In genomic region chr15:33068531-33068990, GRCh38 we compare ENCODE assay signal across 8 cellular contexts.
A peak's percentile ranks its signal among the peaks of the same experiment; 100 is the strongest.
DNase-seq lines count a peak whose midpoint lies in the region; ATAC-seq, FAIRE-seq and TF ChIP-seq lines count a peak whose summit lies in the region.

No MANE protein-coding gene starts in this region.

- H4K91ac ChIP-seq in IMR-90 (ENCODE audit: insufficient read depth, low read depth, low read length) = peak overlapping the region; percentile 45

- peak overlapping the region; percentile 75 for H2BK5ac ChIP-seq in IMR-90 (ENCODE audit: low read depth, low read length, poor library complexity, severe bottlenecking)

- no peak for TF ChIP-seq RAD21 in IMR-90 (IDR thresholded peaks at IDR 0.05; ENCODE audit: low read length)
- no peak for TF ChIP-seq RAD21 in HepG2 (CRISPR knock-in tag; IDR thresholded peaks at IDR 0.05)

- H3K27ac ChIP-seq in A673 (ENCODE audit: low read depth, low read length, poor library complexity, severe bottlenecking) (no peak overlapping the region), IMR-90 (ENCODE audit: insufficient read depth, low read length) (peak overlapping the region; percentile 58; the same call in 1 of the 2 replicates), HepG2 (ENCODE audit: extremely low read length, insufficient read depth, low read length) (no peak overlapping the region)

- POLR2A ChIA-PET in A673 (lab: Charles Lee; ENCODE audit: low non-redundant PET) = no interaction called here
- POLR2A ChIA-PET in IMR-90 (lab: Charles Lee; ENCODE audit: unreplicated experiment) = no interaction called here
- POLR2A ChIA-PET in WTC11 (lab: Charles Lee) = no interaction called here
- POLR2A ChIA-PET in HepG2 (lab: Yijun Ruan, JAX) = interaction anchor here (0.6 to 0.9 kb wide), 2 partner anchors 133 to 1758 kb away, joined by 3 read pairs; no protein-coding TSS in a partner anchor

- peaks cover 70% of the 10 kb centered on the region for H3K27me3 ChIP-seq in A673 (replicated peaks; ENCODE audit: insufficient read depth, low read depth, low read length, poor library complexity)
- no peaks in the 10 kb centered on the region for H3K27me3 ChIP-seq in IMR-90 (ENCODE audit: control insufficient read depth, insufficient read depth, low read length)
- H3K27me3 ChIP-seq in HepG2 (ENCODE audit: control insufficient read depth in 1 of 2, insufficient read depth in 2 of 2, low read length in 2 of 2) = no peaks in the 10 kb centered on the region; a peak in 1 of 5 replicates

- peak overlapping the region; percentile 69 for H3K23ac ChIP-seq in IMR-90 (ENCODE audit: low read depth, low read length)

- BruUV-seq in A673 (replicated peaks; lab: Mats Ljungman, UMichigan) (no TSS peak), IMR-90 (replicated peaks; lab: Mats Ljungman, UMichigan) (no TSS peak), HepG2 (replicated peaks; lab: Mats Ljungman, UMichigan) (no TSS peak)

- TF ChIP-seq CTCF in A673 (conservative IDR thresholded peaks at IDR 0.05; ENCODE audit: low read depth, low read length) = no peak
- TF ChIP-seq CTCF in IMR-90 (conservative IDR thresholded peaks at IDR 0.05; ENCODE audit: low read depth, low read length) = no peak
- TF ChIP-seq CTCF in WTC11 (IDR thresholded peaks at IDR 0.05) = no peak
- no peak for TF ChIP-seq CTCF in HepG2 (CRISPR knock-in tag; IDR thresholded peaks at IDR 0.05)

- H3K4me3 Mint-ChIP-seq in WTC11 = peak overlapping the region; percentile 45
- no peak overlapping the region for H3K4me3 Mint-ChIP-seq in activated T-helper 1 cell treated with anti-CD3 and anti-CD28 coated beads, Interleukin-12 subunit alpha, Interleukin-12 subunit beta, Interleukin-2, Interleukin-4 antibody, amounts not matched to agents 30 ng/mL and 10 ng/mL and 1 ng/mL, durations not matched to agents 14 hours and 24 hours and 36 hours

- intact Hi-C loops in A673 (cut with micrococcal nuclease; ENCODE audit: unreplicated experiment) = loop anchor here (10.0 kb wide), 1 partner anchor 666 kb away; no protein-coding TSS in a partner anchor
- intact Hi-C loops in IMR-90 (cut with micrococcal nuclease) = no loop called here
- intact Hi-C loops in HepG2 (cut with micrococcal nuclease; ENCODE audit: unreplicated experiment) = loop anchor here (5.0 kb wide), 1 partner anchor 46 kb away; no protein-coding TSS in a partner anchor
- intact Hi-C loops in activated T-helper 1 cell treated with anti-CD3 and anti-CD28 coated beads, Interleukin-12 subunit alpha, Interleukin-12 subunit beta, Interleukin-2, Interleukin-4 antibody, amounts not matched to agents 30 ng/mL and 10 ng/mL and 1 ng/mL, durations not matched to agents 14 hours and 24 hours and 36 hours (cut with micrococcal nuclease) = no loop called here
- intact Hi-C loops in posterior cingulate gyrus (cut with DNase I) = loop anchor here (5.0 kb wide), 1 partner anchor 36 kb away; no protein-coding TSS in a partner anchor

- peak overlapping the region; percentile 45 for H2AFZ ChIP-seq in IMR-90 (replicated peaks; ENCODE audit: low read length, poor library complexity)
- peak overlapping the region; percentile 88 for H2AFZ ChIP-seq in HepG2 (ENCODE audit: low read length)

- TF ChIP-seq POLR2A in IMR-90 (IDR thresholded peaks at IDR 0.05; ENCODE audit: low read depth, low read length) (no peak), HepG2 (IDR thresholded peaks at IDR 0.05; ENCODE audit: insufficient read depth in 1 of 2, low read depth in 2 of 2, low read length in 2 of 2) (no peak)

- DNase-seq in A673 (ENCODE audit: low spot score) = peak; percentile 70
- DNase-seq in IMR-90 = no peak
- DNase-seq in WTC11 (ENCODE audit: low spot score) = no peak
- DNase-seq in HepG2 (ENCODE audit: low spot score) = peak; percentile 6
- DNase-seq in COLO829 (ENCODE audit: low spot score) = no peak
- no peak for DNase-seq in NCI-H82 treated with DMSO at 0.1 percent for 48 hours (lab: John Stamatoyannopoulos, UW; ENCODE audit: unreplicated experiment)
- DNase-seq in activated T-helper 1 cell treated with anti-CD3 and anti-CD28 coated beads, Interleukin-12 subunit alpha, Interleukin-12 subunit beta, Interleukin-2, Interleukin-4 antibody, amounts not matched to agents 30 ng/mL and 10 ng/mL and 1 ng/mL, durations not matched to agents 14 hours and 24 hours and 36 hours (ENCODE audit: low spot score) = no peak
- DNase-seq in posterior cingulate gyrus = no peak

- peak overlapping the region; percentile 83 for H3K14ac ChIP-seq in IMR-90 (replicated peaks; ENCODE audit: low read depth, low read length)

- in situ Hi-C loops in IMR-90 (cut with MboI; ENCODE audit: low sequenced_read_pairs) = loop anchor here (25.0 kb wide), 1 partner anchor 619 kb away; no protein-coding TSS in a partner anchor
- in situ Hi-C loops in HepG2 (cut with HindIII; ENCODE audit: extremely low pct_ligation_motif_present, low pct_unique_long_range_greater_than_20kb) = no loop called here

- peak overlapping the region; percentile 6; the same call in 1 of the 3 replicates for H2BK15ac ChIP-seq in IMR-90 (ENCODE audit: low read depth, low read length)

- H3K9ac ChIP-seq in IMR-90 (ENCODE audit: low read depth, low read length) (no peak overlapping the region), HepG2 (ENCODE audit: insufficient read depth, low read depth, low read length) (peak overlapping the region; percentile 52)

- H2AK9ac ChIP-seq in IMR-90 (replicated peaks; ENCODE audit: low read depth, low read length, poor library complexity) = peak overlapping the region; percentile 86

- H3K4me2 ChIP-seq in IMR-90 (ENCODE audit: low read depth, low read length) = peak overlapping the region; percentile 7; the same call in 1 of the 2 replicates
- peak overlapping the region; percentile 84 for H3K4me2 ChIP-seq in HepG2 (ENCODE audit: low read depth, low read length)

- H3K4me3 ChIP-seq in A673 (ENCODE audit: low read depth, low read length, poor library complexity, severe bottlenecking) (no peak overlapping the region), IMR-90 (ENCODE audit: insufficient read depth, low read depth, low read length) (no peak overlapping the region), HepG2 (replicated peaks in 1 of 3; ENCODE audit: insufficient read depth in 1 of 3, low read depth in 2 of 3, low read length in 3 of 3) (peak overlapping the region; percentile 35 to 65 (median 56))

- dilution Hi-C loops in IMR-90 (cut with HindIII; ENCODE audit: low sequenced_read_pairs, unreplicated experiment) = no loop called here

- peak overlapping the region; percentile 89 for H2BK120ac ChIP-seq in IMR-90 (ENCODE audit: low read depth, low read length)

- H3K4me1 ChIP-seq in A673 (ENCODE audit: insufficient read depth, low read length, poor library complexity, severe bottlenecking) (peaks cover 20% of the 10 kb centered on the region), IMR-90 (ENCODE audit: control insufficient read depth, insufficient read depth, low read length) (peaks cover 29% of the 10 kb centered on the region), HepG2 (ENCODE audit: insufficient read depth, low read length) (peaks cover 37% of the 10 kb centered on the region)

- peak overlapping the region; percentile 84; the same call in 1 of the 2 replicates for H2BK20ac ChIP-seq in IMR-90 (ENCODE audit: low read depth, low read length)

- H3K36me3 ChIP-seq in A673 (ENCODE audit: insufficient read depth, low read length, poor library complexity, severe bottlenecking) (no peaks in the 10 kb centered on the region), IMR-90 (ENCODE audit: control insufficient read depth, insufficient read depth, low read length) (no peaks in the 10 kb centered on the region), HepG2 (replicated peaks in 1 of 2; ENCODE audit: control insufficient read depth in 1 of 2, insufficient read depth in 2 of 2, low read length in 2 of 2) (no peaks in the 10 kb centered on the region)

- no peaks in the 10 kb centered on the region for H3K36me3 Mint-ChIP-seq in WTC11
- H3K36me3 Mint-ChIP-seq in activated T-helper 1 cell treated with anti-CD3 and anti-CD28 coated beads, Interleukin-12 subunit alpha, Interleukin-12 subunit beta, Interleukin-2, Interleukin-4 antibody, amounts not matched to agents 30 ng/mL and 10 ng/mL and 1 ng/mL, durations not matched to agents 14 hours and 24 hours and 36 hours (ENCODE audit: low read depth) = no peaks in the 10 kb centered on the region

- CTCF ChIA-PET in A673 (lab: Charles Lee) (no interaction called here), IMR-90 (lab: Yijun Ruan, JAX) (interaction anchor here (0.7 kb wide), 1 partner anchor 11 kb away, joined by 3 read pairs; no protein-coding TSS in a partner anchor), WTC11 (lab: Charles Lee) (interaction anchor here (0.5 to 1.7 kb wide), 11 partner anchors 8 to 418 kb away, joined by 3 to 6 read pairs (median 4); no protein-coding TSS in a partner anchor), HepG2 (lab: Yijun Ruan, JAX; ENCODE audit: low intra/inter-chr PET ratio, low total read pairs) (no interaction called here)

- H3K4me1 Mint-ChIP-seq in WTC11 = peaks cover 61% of the 10 kb centered on the region
- H3K4me1 Mint-ChIP-seq in activated T-helper 1 cell treated with anti-CD3 and anti-CD28 coated beads, Interleukin-12 subunit alpha, Interleukin-12 subunit beta, Interleukin-2, Interleukin-4 antibody, amounts not matched to agents 30 ng/mL and 10 ng/mL and 1 ng/mL, durations not matched to agents 14 hours and 24 hours and 36 hours (ENCODE audit: low read depth) = peaks cover 7% of the 10 kb centered on the region

- ATAC-seq in IMR-90 (ENCODE audit: low read depth) = peak; percentile 25
- peak; percentile 75 for ATAC-seq in WTC11
- ATAC-seq in HepG2 = peak; percentile 60

- H3K27me3 Mint-ChIP-seq in WTC11 (ENCODE audit: low read depth) = no peaks in the 10 kb centered on the region
- peaks cover 19% of the 10 kb centered on the region for H3K27me3 Mint-ChIP-seq in activated T-helper 1 cell treated with anti-CD3 and anti-CD28 coated beads, Interleukin-12 subunit alpha, Interleukin-12 subunit beta, Interleukin-2, Interleukin-4 antibody, amounts not matched to agents 30 ng/mL and 10 ng/mL and 1 ng/mL, durations not matched to agents 14 hours and 24 hours and 36 hours (ENCODE audit: insufficient read depth)

- H4K5ac ChIP-seq in IMR-90 (ENCODE audit: low read depth, low read length) = peak overlapping the region; percentile 75; the same call in 1 of the 2 replicates

- no peak overlapping the region for H3K56ac ChIP-seq in IMR-90 (ENCODE audit: extremely low read depth, insufficient read depth, low read length)

- H4K8ac ChIP-seq in IMR-90 (ENCODE audit: low read depth in 2 of 2, low read length in 2 of 2) = peak overlapping the region; percentile 78 to 94; a peak in 3 of 4 replicates

- H4K20me1 ChIP-seq in IMR-90 (ENCODE audit: insufficient read depth, low read length) (peaks cover 38% of the 10 kb centered on the region; the same call in 1 of the 2 replicates), HepG2 (ENCODE audit: insufficient read depth, low read length) (no peaks in the 10 kb centered on the region)

- 39% methylated on average over 3 of the region's 8 CpGs; no CpG with 5 or more reads in 1 of the 2 experiments for WGBS in IMR-90 (ENCODE audit: extremely low coverage in 2 of 2, insufficient read length in 1 of 2), 2 experiments
- WGBS in HepG2 (ENCODE audit: low lambda C conversion rate) = 20% methylated on average over 8 of the region's 8 CpGs

- TF ChIP-seq EP300 in HepG2 (IDR thresholded peaks at IDR 0.05; ENCODE audit: low read depth in 2 of 2, low read length in 2 of 2) = no peak
- TF ChIP-seq EP300 in HepG2 (CRISPR knock-in tag; IDR thresholded peaks at IDR 0.05; ENCODE audit: borderline replicate concordance) = no peak

- FAIRE-seq in HepG2 (lab: Jason Lieb, UNC) = no peak

- peak overlapping the region; percentile 94 for H3K27ac Mint-ChIP-seq in WTC11
- H3K27ac Mint-ChIP-seq in activated T-helper 1 cell treated with anti-CD3 and anti-CD28 coated beads, Interleukin-12 subunit alpha, Interleukin-12 subunit beta, Interleukin-2, Interleukin-4 antibody, amounts not matched to agents 30 ng/mL and 10 ng/mL and 1 ng/mL, durations not matched to agents 14 hours and 24 hours and 36 hours = no peak overlapping the region

- H3K9me3 Mint-ChIP-seq in WTC11 = no peaks in the 10 kb centered on the region
- no peaks in the 10 kb centered on the region for H3K9me3 Mint-ChIP-seq in activated T-helper 1 cell treated with anti-CD3 and anti-CD28 coated beads, Interleukin-12 subunit alpha, Interleukin-12 subunit beta, Interleukin-2, Interleukin-4 antibody, amounts not matched to agents 30 ng/mL and 10 ng/mL and 1 ng/mL, durations not matched to agents 14 hours and 24 hours and 36 hours

- H3K79me1 ChIP-seq in IMR-90 (ENCODE audit: low read depth in 1 of 2, low read length in 2 of 2) = peaks cover 14 to 58% of the 10 kb centered on the region in 2 experiments; a peak in 3 of 4 replicates

- H2AK5ac ChIP-seq in IMR-90 (ENCODE audit: low read depth, low read length) = peak overlapping the region; percentile 11; the same call in 1 of the 2 replicates

- no peaks in the 10 kb centered on the region for H3K79me2 ChIP-seq in HepG2 (ENCODE audit: insufficient read depth, low read length)

- H3K9me1 ChIP-seq in IMR-90 (ENCODE audit: insufficient read depth, low read length) = peaks cover 18% of the 10 kb centered on the region

- H3K9me3 ChIP-seq in A673 (ENCODE audit: low read depth, low read length, poor library complexity, severe bottlenecking) (no peaks in the 10 kb centered on the region), IMR-90 (ENCODE audit: control insufficient read depth, insufficient read depth, low read length) (no peaks in the 10 kb centered on the region), HepG2 (ENCODE audit: low read length) (no peaks in the 10 kb centered on the region)

- peak overlapping the region; percentile 49 for H3K18ac ChIP-seq in IMR-90 (ENCODE audit: low read depth, low read length)

- peak overlapping the region; percentile 88 for H3K4ac ChIP-seq in IMR-90 (ENCODE audit: low read depth, low read length)

Comparison
In these comparisons a context has a peak if more than half of its experiments do, and no peak if none do; other contexts are left out.
1. DNase-seq: peak in A673 (single experiment) and HepG2 (single experiment); none in IMR-90 (single experiment), WTC11 (single experiment), COLO829 (single experiment), NCI-H82 treated with DMSO at 0.1 percent for 48 hours (single experiment), activated T-helper 1 cell treated with anti-CD3 and anti-CD28 coated beads, Interleukin-12 subunit alpha, Interleukin-12 subunit beta, Interleukin-2, Interleukin-4 antibody, amounts not matched to agents 30 ng/mL and 10 ng/mL and 1 ng/mL, durations not matched to agents 14 hours and 24 hours and 36 hours (single experiment) and posterior cingulate gyrus (0 of 10).
2. H3K4me3 ChIP-seq: peak in HepG2 (3 of 3); none in A673 (single experiment) and IMR-90 (single experiment).
3. ATAC-seq: peak in every context shown above with its lines; median percentile 75 in WTC11; 60 in HepG2; 25 in IMR-90.
4. CTCF ChIA-PET loops: an anchor here in IMR-90 (0.7 kb wide) and WTC11 (0.5 to 1.7 kb wide); none called in A673 and HepG2.
5. intact Hi-C loops: an anchor here in A673 (10.0 kb wide), HepG2 (5.0 kb wide) and posterior cingulate gyrus (5.0 kb wide); none called in IMR-90 and activated T-helper 1 cell treated with anti-CD3 and anti-CD28 coated beads, Interleukin-12 subunit alpha, Interleukin-12 subunit beta, Interleukin-2, Interleukin-4 antibody, amounts not matched to agents 30 ng/mL and 10 ng/mL and 1 ng/mL, durations not matched to agents 14 hours and 24 hours and 36 hours.